Comparison of ENCODE assay signal across 10 cellular contexts in genomic region chr11:78149646-78150045, GRCh38. TPM values are rescaled to one million over a fixed set of nuclear protein-coding genes. Genes with fewer than 3 reads are reported as not detected.
A peak's percentile ranks its signal among the peaks of the same experiment; 100 is the strongest.
DNase-seq lines count a peak whose midpoint lies in the region; ATAC-seq, FAIRE-seq and TF ChIP-seq lines count a peak whose summit lies in the region.
"Had no signal": no experiment of that assay in that cellular context is flagged by ENCODE, and none has a peak within 500 bp of the region (broad histone marks: within the 10 kb centered on the region; RNA-seq: fewer than 3 reads in every experiment).

No MANE protein-coding gene starts in this region.

- no peak overlapping the region for H3K4me3 ChIP-seq in epithelial cell of proximal tubule (ENCODE audit: low read depth, low read length)

- no peak for TF ChIP-seq POLR2A in H54 (IDR thresholded peaks at IDR 0.05; ENCODE audit: low read depth, low read length)

- TF ChIP-seq CTCF in epithelial cell of proximal tubule (conservative IDR thresholded peaks at IDR 0.05; ENCODE audit: low read depth, low read length), result peak; percentile 38

- no peak for ATAC-seq in HG03159 (IDR thresholded peaks at IDR 0.05; ENCODE audit: unreplicated experiment)

- FAIRE-seq in H54 (lab: Jason Lieb, UNC), result no peak
- FAIRE-seq: keratinocyte had no signal

- DNase-seq in DMS53 treated with DMSO at 0.1 percent for 48 hours (lab: John Stamatoyannopoulos, UW; ENCODE audit: unreplicated experiment) (peak; percentile 27), NCI-H460 (ENCODE audit: extremely low read depth, low read depth) (peak; percentile 18), epithelial cell of proximal tubule (ENCODE audit: low read depth) (no peak), non-pigmented ciliary epithelial cell (ENCODE audit: low read depth) (peak; percentile 42), cerebellum (ENCODE audit: low spot score) (no peak), H54 (ENCODE audit: insufficient read length, low spot score) (no peak)
- DNase-seq in effector CD4-positive, alpha-beta T cell, result no peak
- DNase-seq: amniotic stem cell had no signal

RNA-seq across cellular contexts. Expression of gene ALG8, which starts 10.2 kb away (rescaled TPM):
- total RNA-seq in NCI-H460 (2014; rRNA removed; shearing (Covaris generic)), result 55.2 and 55.9 TPM in 2 replicates
- 39.1 and 126 TPM in 2 replicates for polyA plus RNA-seq in NCI-H460 (2014; cell fraction: nucleus; rRNA removed)
- total RNA-seq in epithelial cell of proximal tubule (38.1 and 47.1 TPM in 2 replicates), cerebellum (38.0 TPM)

RNA-seq across cellular contexts. Expression of gene KCTD21, which starts 38.8 kb away (rescaled TPM):
- total RNA-seq in NCI-H460 (2014; rRNA removed; shearing (Covaris generic)), result 2.3 and 4.1 TPM in 2 replicates
- polyA plus RNA-seq in NCI-H460 (2014; cell fraction: nucleus; rRNA removed), result 0.38 and 1.1 TPM in 2 replicates
- total RNA-seq in epithelial cell of proximal tubule (4.4 and 6.2 TPM in 2 replicates), cerebellum (4.4 TPM)

RNA-seq across cellular contexts. Expression of gene USP35, which starts 39.1 kb away (rescaled TPM):
- 3.3 and 3.8 TPM in 2 replicates for total RNA-seq in NCI-H460 (2014; rRNA removed; shearing (Covaris generic))
- 9.1 and 11.9 TPM in 2 replicates for polyA plus RNA-seq in NCI-H460 (2014; cell fraction: nucleus; rRNA removed)
- total RNA-seq in epithelial cell of proximal tubule (2.5 and 6.1 TPM in 2 replicates), cerebellum (14.2 TPM)

Comparison
In these comparisons a context has a peak if more than half of its experiments do, and no peak if none do; other contexts are left out.
1. DNase-seq: peak in DMS53 treated with DMSO at 0.1 percent for 48 hours (single experiment), NCI-H460 (single experiment) and non-pigmented ciliary epithelial cell (single experiment); none in epithelial cell of proximal tubule (single experiment), cerebellum (single experiment), effector CD4-positive, alpha-beta T cell (single experiment) and H54 (single experiment).